1 cellular context compared by ENCODE assay signal in the genomic region with DNA sequence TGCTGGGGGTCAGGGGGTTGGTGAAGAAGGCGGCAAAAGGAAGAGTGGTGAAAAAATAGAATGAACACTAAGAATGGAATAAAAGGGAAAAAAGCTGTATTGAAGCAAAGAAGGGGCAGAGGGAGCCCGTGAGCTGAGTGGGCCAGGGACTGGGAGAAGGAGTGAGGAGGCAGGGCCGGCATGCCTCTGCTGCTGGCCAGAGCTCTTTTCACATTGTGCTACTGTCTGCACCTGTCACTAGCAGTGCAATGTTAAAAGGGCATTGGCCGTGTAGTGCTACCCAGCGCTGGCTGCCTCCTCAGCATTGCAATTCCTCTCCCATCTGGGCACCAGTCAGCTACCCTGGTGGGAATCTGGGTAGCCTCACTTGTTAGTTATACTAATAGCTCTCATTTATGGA.
TF ChIP-seq lines count a peak whose summit lies in the region.

No MANE protein-coding gene starts in this region.

TF ChIP-seq in HEK293, 187 proteins besides CTCF, POLR2A, EP300 and RAD21:
- TF ChIP-seq ZNF660 (tag by site-specific recombination; IDR thresholded peaks at IDR 0.05) (no peak), PRDM1 (tag by site-specific recombination; IDR thresholded peaks at IDR 0.05) (peak; percentile 20; the same call in 1 of the 2 replicates)
